18 cellular contexts compared by ENCODE assay signal in genomic region chr14:78446807-78447206, GRCh38.
DNase-seq lines count a peak whose midpoint lies in the region; TF ChIP-seq lines count a peak whose summit lies in the region.
"Had no signal": no experiment of that assay in that cellular context is flagged by ENCODE, and none has a peak within 500 bp of the region (broad histone marks: within the 10 kb centered on the region; RNA-seq: fewer than 3 reads in every experiment).

No MANE protein-coding gene starts in this region.

- H3K4me1 ChIP-seq in GM23248 (ENCODE audit: insufficient read depth) = no peaks in the 10 kb centered on the region
- H3K4me1 ChIP-seq: BLaER1 had no signal

- no peaks in the 10 kb centered on the region for H3K9me3 ChIP-seq in GM23248 (ENCODE audit: low read depth)
- H3K9me3 ChIP-seq: BLaER1 had no signal

- DNase-seq in GM23248 (peak; percentile 25), epithelial cell of esophagus (ENCODE audit: low read depth) (peak; percentile 10), myocyte (ENCODE audit: low read depth) (peak; percentile 20), H4 (ENCODE audit: low spot score) (no peak), GM10248 (ENCODE audit: extremely low spot score) (no peak), NCI-H2196 (lab: John Stamatoyannopoulos, UW; ENCODE audit: unreplicated experiment) (no peak)
- no peak for DNase-seq in central memory CD4-positive, alpha-beta T cell
- DNase-seq: activated CD4-positive, alpha-beta memory T cell treated with anti-CD3 and anti-CD28 coated beads, Interleukin-2, amount 10 ng/mL, durations not matched to agents 7 days and 5 days; activated naive CD8-positive, alpha-beta T cell treated with anti-CD3 and anti-CD28 coated beads, Interleukin-2, amount 10 ng/mL, durations not matched to agents 7 days and 5 days; activated T-cell treated with anti-CD3 and anti-CD28 coated beads, Interleukin-2, amount 50 U/mL, for 72 hours; DMS 273 treated with DMSO at 0.1 percent for 48 hours; IMR-90; NCI-H1092 treated with DMSO at 0.1 percent for 48 hours; NCI-H2107; NCI-H526 treated with DMSO at 0.1 percent for 48 hours had no signal

- no peak overlapping the region for H3K9ac ChIP-seq in GM23248
- H3K9ac ChIP-seq: BLaER1 had no signal

- H3K4me2 ChIP-seq in GM23248 (ENCODE audit: unreplicated experiment) = no peak overlapping the region
- H3K4me2 ChIP-seq: BLaER1, smooth muscle cell had no signal

- POLR2A ChIA-PET in GM10248 (lab: Yijun Ruan, JAX) = no interaction called here

- H3K79me2 ChIP-seq in GM23248 (ENCODE audit: insufficient read depth) = no peaks in the 10 kb centered on the region

- no peak overlapping the region for H3K27ac ChIP-seq in GM23248
- H3K27ac ChIP-seq: BLaER1 had no signal

- TF ChIP-seq CTCF in epithelial cell of esophagus (IDR thresholded peaks at IDR 0.05; ENCODE audit: insufficient read depth, low read depth, low read length, missing control alignments) = no peak
- no peak for TF ChIP-seq CTCF in GM10248 (IDR thresholded peaks at IDR 0.05; ENCODE audit: control extremely low read depth, extremely low read depth, low read depth, missing control alignments)

- in situ Hi-C loops in GM23248 (cut with MboI) = no loop called here

- CTCF ChIA-PET in GM10248 (lab: Yijun Ruan, JAX) = interaction anchor here (1.6 to 2.7 kb wide), 4 partner anchors 8 to 152 kb away, joined by 3 to 24 read pairs (median 11); no protein-coding TSS in a partner anchor

- H4K20me1 ChIP-seq in GM23248 (ENCODE audit: insufficient read depth) = no peaks in the 10 kb centered on the region
- H4K20me1 ChIP-seq: BLaER1 had no signal

- H2AFZ ChIP-seq in GM23248 = no peak overlapping the region

- H3F3A ChIP-seq in GM23248 (ENCODE audit: insufficient read depth) = no peaks in the 10 kb centered on the region

- H3K36me3 ChIP-seq in GM23248 (ENCODE audit: low read depth) = no peaks in the 10 kb centered on the region
- H3K36me3 ChIP-seq: BLaER1 had no signal

- no peaks in the 10 kb centered on the region for H3K27me3 ChIP-seq in GM23248 (replicated peaks; ENCODE audit: insufficient read depth)
- H3K27me3 ChIP-seq: BLaER1 had no signal

- 0 to 4% methylated on average over 3 of the region's 3 CpGs for WGBS in GM23248 (ENCODE audit: low coverage in 1 of 2, low lambda C conversion rate in 2 of 2, missing lambda C conversion rate in 2 of 2), 2 experiments

- H3K4me3 ChIP-seq in GM23248 (no peak overlapping the region), epithelial cell of esophagus (ENCODE audit: low read length) (no peak overlapping the region)
- H3K4me3 ChIP-seq: BLaER1, smooth muscle cell had no signal

- no peaks in the 10 kb centered on the region for H3K9me2 ChIP-seq in GM23248 (ENCODE audit: insufficient read depth)

TF ChIP-seq in PFSK-1, 5 proteins besides CTCF, POLR2A, EP300 and RAD21:
- TF ChIP-seq REST (IDR thresholded peaks at IDR 0.05; ENCODE audit: insufficient read depth in 1 of 2, low read depth in 2 of 2, low read length in 2 of 2) = peak; percentile 31 to 88; a peak in 2 of 4 replicates
- no peak for TF ChIP-seq TAF1 (IDR thresholded peaks at IDR 0.05; ENCODE audit: borderline replicate concordance, insufficient read depth, low read length)

Comparison
In these comparisons a context has a peak if more than half of its experiments do, and no peak if none do; other contexts are left out.
1. DNase-seq: peak in GM23248 (single experiment), epithelial cell of esophagus (single experiment) and myocyte (single experiment); none in H4 (single experiment), GM10248 (single experiment), central memory CD4-positive, alpha-beta T cell (single experiment) and NCI-H2196 (single experiment).